1 cellular context compared by ENCODE assay signal in genomic region chr14:55062517-55063351, GRCh38.
TF ChIP-seq lines count a peak whose summit lies in the region.

No MANE protein-coding gene starts in this region.

TF ChIP-seq in HepG2, 621 proteins besides CTCF, POLR2A, EP300 and RAD21:
- no peak for TF ChIP-seq ZBTB7A (CRISPR knock-in tag; IDR thresholded peaks at IDR 0.05)
- TF ChIP-seq RBM22 (optimal IDR thresholded peaks at IDR 0.05; ENCODE audit: low read length), result peak; percentile 42
- TF ChIP-seq POLR2AphosphoS2 (IDR thresholded peaks at IDR 0.05; ENCODE audit: low read depth, low read length), result peak; percentile 77; the same call in 1 of the 2 replicates
- TF ChIP-seq HDAC2 (CRISPR knock-in tag; IDR thresholded peaks at IDR 0.05), result no peak
